In the genomic region with DNA sequence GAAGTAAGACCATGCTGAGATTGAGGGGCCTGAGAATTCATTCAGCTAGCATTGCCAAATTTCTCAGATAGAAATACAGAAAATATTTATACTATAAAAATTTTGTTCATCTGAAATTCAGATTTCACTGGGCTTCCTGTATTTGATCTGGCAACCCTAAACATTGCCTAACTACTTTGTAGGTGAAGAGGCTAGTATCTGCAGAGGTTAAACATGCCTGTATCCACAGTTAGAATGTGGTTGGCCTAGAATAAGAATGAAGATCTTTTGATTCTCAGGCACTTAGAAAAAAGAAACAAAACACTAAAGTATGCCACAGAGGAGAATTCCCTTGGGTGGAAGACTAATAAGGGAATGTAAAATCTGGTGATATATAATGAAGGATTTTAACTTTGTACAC, we compare ENCODE assay signal across 34 cellular contexts.
"Had no signal": no experiment of that assay in that cellular context is flagged by ENCODE, and none has a peak within 500 bp of the region (broad histone marks: within the 10 kb centered on the region; RNA-seq: fewer than 3 reads in every experiment).

No MANE protein-coding gene starts in this region.

- ATAC-seq: activated naive CD4-positive, alpha-beta T cell treated with anti-CD3 and anti-CD28 coated beads, Interleukin-2, amount 50 U/mL, for 72 hours; activated naive CD8-positive, alpha-beta T cell treated with anti-CD3 and anti-CD28 coated beads, Interleukin-2, amount 50 U/mL, for 24 hours; activated T-cell treated with anti-CD3 and anti-CD28 coated beads, Interleukin-2, amount 50 U/mL, for 4 hours; activated T-cell treated with anti-CD3 and anti-CD28 coated beads, Interleukin-2, amount 50 U/mL, for 72 hours; activated T-helper 17 cell treated with anti-CD3 and anti-CD28 coated beads, Interleukin-2, amount 50 U/mL, for 72 hours; body of pancreas had no signal

- H3K27ac ChIP-seq: adrenal gland, body of pancreas, brain microvascular endothelial cell, breast epithelium, cardiac muscle cell had no signal

- H3K27me3 ChIP-seq: adrenal gland, ascending aorta, body of pancreas, brain microvascular endothelial cell, breast epithelium, cardiac muscle cell had no signal

- FAIRE-seq: astrocyte, bronchial epithelial cell had no signal

- H3K4me1 ChIP-seq: adrenal gland, breast epithelium had no signal

- H3K4me3 ChIP-seq: adrenal gland, ascending aorta, body of pancreas, breast epithelium, cardiac muscle cell had no signal

- H3K36me3 ChIP-seq: adrenal gland, ascending aorta, brain microvascular endothelial cell, breast epithelium, cardiac muscle cell had no signal

- H3K9me3 ChIP-seq: adrenal gland, ascending aorta, body of pancreas had no signal

- DNase-seq: activated effector memory CD4-positive, alpha-beta T cell treated with anti-CD3 and anti-CD28 coated beads, Interleukin-2, amount 50 U/mL, for 16 hours; activated effector memory CD4-positive, alpha-beta T cell treated with Interleukin-2 at 50 U/mL for 16 hours; activated gamma-delta T cell; activated gamma-delta T cell treated with Interleukin-2 at 50 U/mL for 16 hours; activated naive CD4-positive, alpha-beta T cell; activated naive CD4-positive, alpha-beta T cell treated with anti-CD3 and anti-CD28 coated beads for 36 hours; activated naive CD4-positive, alpha-beta T cell treated with anti-CD3 and anti-CD28 coated beads, Interleukin-2, amount 10 ng/mL, durations not matched to agents 7 days and 5 days; activated naive CD4-positive, alpha-beta T cell treated with anti-CD3 and anti-CD28 coated beads, Interleukin-2, amount 50 U/mL, for 16 hours; activated naive CD4-positive, alpha-beta T cell treated with Interleukin-2 at 50 U/mL for 16 hours; activated naive CD8-positive, alpha-beta T cell treated with anti-CD3 and anti-CD28 coated beads for 36 hours; activated naive CD8-positive, alpha-beta T cell treated with anti-CD3 and anti-CD28 coated beads, Interleukin-2, amount 10 ng/mL, durations not matched to agents 7 days and 5 days; activated naive CD8-positive, alpha-beta T cell treated with anti-CD3 and anti-CD28 coated beads, Interleukin-2, amount 50 U/mL, for 24 hours; activated T-cell treated with anti-CD3 and anti-CD28 coated beads, Interleukin-2, amount 50 U/mL, for 1 hour; activated T-cell treated with anti-CD3 and anti-CD28 coated beads, Interleukin-2, amount 50 U/mL, for 24 hours; activated T-cell treated with anti-CD3 and anti-CD28 coated beads, Interleukin-2, amount 50 U/mL, for 4 hours; activated T-cell treated with anti-CD3 and anti-CD28 coated beads, Interleukin-2, amount 50 U/mL, for 48 hours; activated T-cell treated with anti-CD3 and anti-CD28 coated beads, Interleukin-2, amount 50 U/mL, for 72 hours; adrenal gland; amniotic stem cell; amygdala; anterior cingulate cortex; aorta; body of pancreas; brain microvascular endothelial cell; caudate nucleus; central memory CD4-positive, alpha-beta T cell; cerebellar nuclear complex had no signal
